ENCODE assay signal across 14 cellular contexts in genomic region chr5:10021248-10021647, GRCh38.
"Had no signal": no experiment of that assay in that cellular context is flagged by ENCODE, and none has a peak within 500 bp of the region (broad histone marks: within the 10 kb centered on the region; RNA-seq: fewer than 3 reads in every experiment).

No MANE protein-coding gene starts in this region.

- H3K27ac ChIP-seq: coronary artery, thyroid gland had no signal

- ATAC-seq: activated naive CD8-positive, alpha-beta T cell treated with anti-CD3 and anti-CD28 coated beads, Interleukin-2, amount 50 U/mL, for 24 hours; left lobe of liver; mucosa of descending colon; naive thymus-derived CD4-positive, alpha-beta T cell; stimulated activated memory B cell treated with anti-CD40 and anti-IgM and Interleukin-4, amounts not matched to agents 10 μg/mL and 1 μg/mL and 100 μg/mL, for 72 hours had no signal

- H3K9me3 ChIP-seq: mucosa of descending colon, thyroid gland had no signal

- H3K4me3 Mint-ChIP-seq: activated naive CD8-positive, alpha-beta T cell treated with anti-CD3 and anti-CD28 coated beads, Interleukin-2, amount 50 U/mL, for 24 hours; naive thymus-derived CD4-positive, alpha-beta T cell; stimulated activated memory B cell treated with anti-CD40 and anti-IgM and Interleukin-4, amounts not matched to agents 10 μg/mL and 1 μg/mL and 100 μg/mL, for 72 hours had no signal

- H3K4me3 ChIP-seq: coronary artery, mucosa of descending colon, thyroid gland had no signal

- H3K4me1 Mint-ChIP-seq: activated naive CD8-positive, alpha-beta T cell treated with anti-CD3 and anti-CD28 coated beads, Interleukin-2, amount 50 U/mL, for 24 hours; naive thymus-derived CD4-positive, alpha-beta T cell; stimulated activated memory B cell treated with anti-CD40 and anti-IgM and Interleukin-4, amounts not matched to agents 10 μg/mL and 1 μg/mL and 100 μg/mL, for 72 hours had no signal

- H3K36me3 ChIP-seq: thyroid gland had no signal

- H3K36me3 Mint-ChIP-seq: naive thymus-derived CD4-positive, alpha-beta T cell; stimulated activated memory B cell treated with anti-CD40 and anti-IgM and Interleukin-4, amounts not matched to agents 10 μg/mL and 1 μg/mL and 100 μg/mL, for 72 hours had no signal

- H3K27ac Mint-ChIP-seq: activated naive CD8-positive, alpha-beta T cell treated with anti-CD3 and anti-CD28 coated beads, Interleukin-2, amount 50 U/mL, for 24 hours; naive thymus-derived CD4-positive, alpha-beta T cell; stimulated activated memory B cell treated with anti-CD40 and anti-IgM and Interleukin-4, amounts not matched to agents 10 μg/mL and 1 μg/mL and 100 μg/mL, for 72 hours had no signal

- DNase-seq: activated CD4-positive, CD25-positive, alpha-beta regulatory T cell treated with anti-CD3 and anti-CD28 coated beads, Interleukin-2, amount 50 U/mL, for 72 hours; activated naive CD4-positive, alpha-beta T cell treated with Interleukin-2 at 50 U/mL for 16 hours; activated naive CD8-positive, alpha-beta T cell treated with anti-CD3 and anti-CD28 coated beads, Interleukin-2, amount 50 U/mL, for 24 hours; effector CD8-positive, alpha-beta T cell; islet precursor cell; mucosa of descending colon; naive thymus-derived CD4-positive, alpha-beta T cell; posterior cingulate gyrus; retina; stimulated activated CD4-positive, alpha-beta T cell treated with anti-CD3 and anti-CD28 coated beads, Interleukin-2, amount 100 ng/mL, for 48 hours; thyroid gland had no signal

- H3K4me1 ChIP-seq: thyroid gland had no signal

- H3K27me3 ChIP-seq: thyroid gland had no signal

- H3K27me3 Mint-ChIP-seq: activated naive CD8-positive, alpha-beta T cell treated with anti-CD3 and anti-CD28 coated beads, Interleukin-2, amount 50 U/mL, for 24 hours; stimulated activated memory B cell treated with anti-CD40 and anti-IgM and Interleukin-4, amounts not matched to agents 10 μg/mL and 1 μg/mL and 100 μg/mL, for 72 hours had no signal
